ENCODE assay signal across 1 cellular context in genomic region chr2:196113061-196113974, GRCh38.
TF ChIP-seq lines count a peak whose summit lies in the region.

No MANE protein-coding gene starts in this region.

TF ChIP-seq in IMR-90, 13 proteins besides CTCF, POLR2A, EP300 and RAD21 (continued from another document):
- no peak for TF ChIP-seq BHLHE40 (IDR thresholded peaks at IDR 0.05; ENCODE audit: low read depth, low read length)
